10 cellular contexts compared by ENCODE assay signal in the genomic region with DNA sequence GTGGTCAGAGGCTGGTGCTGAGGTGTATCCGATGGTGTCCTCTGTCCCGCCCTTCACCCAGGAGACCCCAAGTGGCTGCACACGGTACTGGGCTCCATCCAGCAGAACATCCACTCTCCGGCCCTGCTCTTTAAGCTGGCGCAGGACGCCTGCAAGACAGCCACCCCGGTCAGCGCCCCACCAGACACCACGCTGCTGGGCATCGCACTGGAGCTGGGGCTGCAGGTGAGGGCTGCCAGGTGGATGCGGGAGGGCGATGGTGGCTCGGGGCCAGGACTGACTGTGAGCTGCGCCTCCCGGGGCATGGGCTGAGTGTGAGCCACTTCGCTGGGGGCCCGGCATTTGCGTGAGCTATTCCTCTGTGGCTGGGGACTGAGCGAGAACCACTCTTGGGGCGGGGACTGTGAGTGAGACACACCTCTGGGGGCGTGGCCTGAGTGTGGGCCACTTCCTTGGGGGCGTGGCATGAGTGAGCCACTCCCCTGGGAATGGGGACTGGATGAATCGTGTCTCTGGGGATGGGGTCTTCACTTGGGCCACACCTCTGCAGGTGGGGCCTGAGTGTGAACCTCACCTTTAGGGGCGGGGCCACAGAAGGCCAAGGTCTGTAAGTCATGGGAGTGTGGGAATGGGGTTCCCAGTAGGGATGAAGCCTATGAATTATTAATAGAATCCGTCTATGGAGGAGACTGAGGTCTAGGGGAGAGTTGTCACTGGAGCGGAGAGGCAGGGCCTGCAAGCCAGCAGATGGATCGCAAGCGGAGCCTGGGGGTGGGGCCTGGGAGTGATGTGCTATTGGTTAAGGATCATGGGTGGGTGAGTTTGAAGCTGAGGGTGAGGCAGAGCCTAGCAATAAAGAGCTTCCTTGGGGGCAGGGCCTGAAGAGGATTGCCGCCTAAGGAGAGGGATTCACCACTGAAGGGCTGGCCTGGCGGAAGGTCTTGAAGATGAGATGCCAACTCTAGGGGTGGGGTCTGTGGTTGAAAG. TPM values are rescaled to one million over a fixed set of nuclear protein-coding genes. Genes with fewer than 3 reads are reported as not detected.
DNase-seq lines count a peak whose midpoint lies in the region; ATAC-seq and TF ChIP-seq lines count a peak whose summit lies in the region.
"Had no signal": no experiment of that assay in that cellular context is flagged by ENCODE, and none has a peak within 500 bp of the region (broad histone marks: within the 10 kb centered on the region; RNA-seq: fewer than 3 reads in every experiment).

No MANE protein-coding gene starts in this region.

- H3K9me3 ChIP-seq in CD8-positive, alpha-beta memory T cell (ENCODE audit: low read length): no peaks in the 10 kb centered on the region
- no peaks in the 10 kb centered on the region for H3K9me3 ChIP-seq in T-helper 17 cell (ENCODE audit: control insufficient read depth, low read length, poor library complexity, severe bottlenecking)
- H3K9me3 ChIP-seq in gastrocnemius medialis: no peaks in the 10 kb centered on the region
- H3K9me3 ChIP-seq: ascending aorta had no signal

- H3K36me3 ChIP-seq in CD8-positive, alpha-beta memory T cell (ENCODE audit: insufficient read depth, low read length): no peaks in the 10 kb centered on the region
- peaks cover 0 to 4% of the 10 kb centered on the region in 2 donors for H3K36me3 ChIP-seq in gastrocnemius medialis

- no peaks in the 10 kb centered on the region for H3K27me3 ChIP-seq in CD8-positive, alpha-beta memory T cell (ENCODE audit: insufficient read depth, low read length, poor library complexity, severe bottlenecking)
- no peaks in the 10 kb centered on the region for H3K27me3 ChIP-seq in gastrocnemius medialis
- H3K27me3 ChIP-seq: ascending aorta had no signal

- no peak for TF ChIP-seq POLR2A in gastrocnemius medialis (IDR thresholded peaks at IDR 0.05)

- no peak overlapping the region for H3K4me3 Mint-ChIP-seq in CD8-positive, alpha-beta memory T cell
- H3K4me3 Mint-ChIP-seq in T-helper 17 cell (no peak overlapping the region), memory B cell (no peak overlapping the region)

- POLR2A ChIA-PET in CD8-positive, alpha-beta memory T cell (lab: Charles Lee): interaction anchor here (0.7 kb wide), 1 partner anchor 893 kb away, joined by 5 read pairs; no protein-coding TSS in a partner anchor

- ATAC-seq in T-helper 17 cell (no peak), memory B cell (ENCODE audit: low read depth) (no peak), gastrocnemius medialis (no peak)

- no peaks in the 10 kb centered on the region for H3K4me1 ChIP-seq in CD8-positive, alpha-beta memory T cell (ENCODE audit: insufficient read depth, low read length)
- no peaks in the 10 kb centered on the region for H3K4me1 ChIP-seq in gastrocnemius medialis

- no peak overlapping the region for H3K27ac ChIP-seq in CD8-positive, alpha-beta memory T cell (ENCODE audit: low read depth, low read length)
- no peak overlapping the region for H3K27ac ChIP-seq in gastrocnemius medialis
- H3K27ac ChIP-seq: ascending aorta had no signal

- H3K27me3 Mint-ChIP-seq in CD8-positive, alpha-beta memory T cell: no peaks in the 10 kb centered on the region
- no peaks in the 10 kb centered on the region for H3K27me3 Mint-ChIP-seq in T-helper 17 cell
- H3K27me3 Mint-ChIP-seq in memory B cell: no peaks in the 10 kb centered on the region

- no peak overlapping the region for H3K4me3 ChIP-seq in CD8-positive, alpha-beta memory T cell (ENCODE audit: low read length)
- no peak overlapping the region for H3K4me3 ChIP-seq in GM12875 (ENCODE audit: low read depth, low read length)
- no peak overlapping the region for H3K4me3 ChIP-seq in gastrocnemius medialis
- H3K4me3 ChIP-seq: ascending aorta had no signal

- CTCF ChIA-PET in CD8-positive, alpha-beta memory T cell (lab: Charles Lee): interaction anchor here (1.2 to 2.0 kb wide), 4 partner anchors 11 to 38 kb away, joined by 3 to 6 read pairs (median 4); no protein-coding TSS in a partner anchor

- peak; percentile 22; the same call in 1 of the 2 replicates for TF ChIP-seq CTCF in GM12875 (IDR thresholded peaks at IDR 0.05; ENCODE audit: borderline replicate concordance, insufficient read depth, low read depth, low read length)
- no peak for TF ChIP-seq CTCF in gastrocnemius medialis (IDR thresholded peaks at IDR 0.05 in 4 of 5, conservative IDR thresholded peaks at IDR 0.05 in 1 of 5)

- in situ Hi-C loops in gastrocnemius medialis (cut with MboI; ENCODE audit: low sequenced_read_pairs in 4 of 4): no loop called here

- H3K27ac Mint-ChIP-seq in CD8-positive, alpha-beta memory T cell: peak overlapping the region in 5 of 8 donors; percentile 26 to 71 (median 57)
- H3K27ac Mint-ChIP-seq in T-helper 17 cell (peak overlapping the region; percentile 53), memory B cell (peak overlapping the region; percentile 26)

- H3K36me3 Mint-ChIP-seq in CD8-positive, alpha-beta memory T cell: peaks cover 0 to 20% (median 6%) of the 10 kb centered on the region in 3 donors
- H3K36me3 Mint-ChIP-seq in T-helper 17 cell (ENCODE audit: low read depth): peaks cover 5% of the 10 kb centered on the region
- H3K36me3 Mint-ChIP-seq in memory B cell: peaks cover 11% of the 10 kb centered on the region

- no peak for DNase-seq in CD8-positive, alpha-beta memory T cell
- DNase-seq in T-helper 17 cell: no peak
- DNase-seq in memory B cell (ENCODE audit: low spot score in 2 of 2): no peak
- no peak for DNase-seq in gastrocnemius medialis
- DNase-seq in activated T-cell treated with anti-CD3 and anti-CD28 coated beads for 4 hours: no peak
- DNase-seq in HCEC 1CT: no peak
- no peak for DNase-seq in NCI-H1694 treated with DMSO at 0.1 percent for 48 hours (lab: John Stamatoyannopoulos, UW)
- DNase-seq: retina had no signal

- intact Hi-C loops in gastrocnemius medialis (cut with DNase I; ENCODE audit: low total_unique reads): no loop called here

- H3K9me3 Mint-ChIP-seq in CD8-positive, alpha-beta memory T cell: no peaks in the 10 kb centered on the region
- no peaks in the 10 kb centered on the region for H3K9me3 Mint-ChIP-seq in memory B cell

- peaks cover 0 to 6% (median under 1%) of the 10 kb centered on the region in 3 donors for H3K4me1 Mint-ChIP-seq in CD8-positive, alpha-beta memory T cell
- H3K4me1 Mint-ChIP-seq in T-helper 17 cell (peaks cover 19% of the 10 kb centered on the region), memory B cell (peaks cover 5% of the 10 kb centered on the region)

RNA-seq across cellular contexts. Expression of gene ZSWIM4, which starts 30.5 kb away (rescaled TPM):
- 1 to 10 TPM; 4.4 to 4.8 TPM for total RNA-seq in CD8-positive, alpha-beta memory T cell
- 1.6 TPM for polyA plus RNA-seq in CD8-positive, alpha-beta memory T cell
- total RNA-seq in T-helper 17 cell: 1 to 10 TPM; 4.2 to 5.3 TPM
- 1 to 10 TPM; 3.9 to 6.3 (median 5.0) TPM for total RNA-seq in gastrocnemius medialis

RNA-seq across cellular contexts. Expression of gene NANOS3, which starts 51.2 kb away (rescaled TPM):
- total RNA-seq in CD8-positive, alpha-beta memory T cell: 1 to 10 TPM in 1 of 2 experiments, under 1 TPM in 1; 0.90 to 1.5 TPM
- polyA plus RNA-seq in CD8-positive, alpha-beta memory T cell: not detected
- 1 to 10 TPM in 1 of 2 donors, under 1 TPM in 1; 0.60 to 2.6 TPM for total RNA-seq in T-helper 17 cell
- not detected for total RNA-seq in gastrocnemius medialis
- total RNA-seq: ascending aorta had no signal

RNA-seq across cellular contexts. Expression of gene C19orf53, which starts 51.5 kb away (rescaled TPM):
- total RNA-seq in CD8-positive, alpha-beta memory T cell: 100 to 1,000 TPM; 131 to 163 TPM
- polyA plus RNA-seq in CD8-positive, alpha-beta memory T cell: 239 TPM
- total RNA-seq in T-helper 17 cell (10 to 100 TPM; 62.4 to 73.0 TPM), gastrocnemius medialis (100 to 1,000 TPM; 158 to 283 (median 222) TPM)
